ENCODE assay signal across 8 cellular contexts in the genomic region with DNA sequence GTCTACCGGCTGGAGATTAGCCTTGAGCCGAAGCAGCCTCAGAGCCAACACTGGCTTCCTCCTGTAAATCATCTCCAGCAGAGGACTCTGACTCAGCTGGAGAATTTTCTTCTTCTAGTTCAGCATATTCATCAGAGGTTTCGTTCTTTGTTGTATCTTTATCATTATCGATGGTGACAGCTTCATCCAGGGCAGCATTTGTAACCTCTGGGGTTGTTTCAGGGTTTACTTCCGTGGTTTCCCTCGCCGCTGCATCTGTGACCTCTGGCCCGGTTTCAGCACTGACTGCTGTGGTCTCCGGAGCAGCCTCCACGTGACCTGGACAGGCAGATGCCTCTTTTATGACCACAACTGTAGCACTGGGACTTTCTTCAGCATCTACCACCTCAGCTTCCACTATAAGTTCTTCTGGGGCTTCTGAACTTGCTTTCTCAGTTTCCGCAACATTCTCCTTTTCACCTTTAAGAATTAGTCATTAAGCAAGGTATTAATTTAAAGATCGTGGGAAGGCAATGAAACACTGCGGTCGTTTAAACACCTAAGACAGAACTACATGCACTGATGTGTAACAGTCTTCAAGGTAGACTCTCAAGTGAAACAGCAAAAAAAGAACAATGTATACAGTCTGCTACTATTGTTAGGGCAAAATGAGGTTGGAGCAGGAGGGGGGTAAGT. TPM values are rescaled to one million over a fixed set of nuclear protein-coding genes. Genes with fewer than 3 reads are reported as not detected.
DNase-seq lines count a peak whose midpoint lies in the region; ATAC-seq lines count a peak whose summit lies in the region.

No MANE protein-coding gene starts in this region.

- H3K4me3 ChIP-seq in duodenal mucosa (ENCODE audit: low read depth in 1 of 2, low read length in 2 of 2): peak overlapping the region; percentile 62 to 74
- H3K4me3 ChIP-seq in mesendoderm (ENCODE audit: low read length): no peak overlapping the region

- DNase-seq in NCI-H2227 (lab: John Stamatoyannopoulos, UW; ENCODE audit: unreplicated experiment) (peak; percentile 22), mesendoderm (peak; percentile 19), occipital lobe (lab: John Stamatoyannopoulos, UW) (no peak)
- DNase-seq in activated CD4-positive, alpha-beta T cell treated with anti-CD3 and anti-CD28 coated beads, Interleukin-2, amount 50 U/mL, for 48 hours: peak; percentile 85 to 90
- DNase-seq in stimulated activated CD8-positive, alpha-beta memory T cell treated with anti-CD3 and anti-CD28 coated beads, Interleukin-2, amount 100 ng/mL, for 48 hours (ENCODE audit: low read depth in 2 of 2): peak; percentile 77 to 78

- H3K56ac ChIP-seq in mesendoderm (ENCODE audit: low read length): no peak overlapping the region

- H3K4me1 ChIP-seq in duodenal mucosa (ENCODE audit: control insufficient read depth in 1 of 2, insufficient read depth in 2 of 2, low read length in 2 of 2) (peaks cover 6 to 7% of the 10 kb centered on the region in 2 donors), mesendoderm (ENCODE audit: control insufficient read depth, low read depth, low read length) (no peaks in the 10 kb centered on the region)

- no peak overlapping the region for H4K5ac ChIP-seq in mesendoderm (ENCODE audit: low read length)

- H3K18ac ChIP-seq in mesendoderm (ENCODE audit: low read length): no peak overlapping the region

- no peaks in the 10 kb centered on the region for H3K79me1 ChIP-seq in mesendoderm (ENCODE audit: low read length)

- H3K27ac ChIP-seq in duodenal mucosa (ENCODE audit: low read depth, low read length): no peak overlapping the region
- H3K27ac ChIP-seq in mesendoderm (ENCODE audit: low read depth, low read length): no peak overlapping the region

- no peak overlapping the region for H3K23ac ChIP-seq in mesendoderm (ENCODE audit: low read length)

- no peak overlapping the region for H3K4ac ChIP-seq in mesendoderm (ENCODE audit: low read depth, low read length)

- no peaks in the 10 kb centered on the region for H3K79me2 ChIP-seq in mesendoderm (ENCODE audit: control insufficient read depth, insufficient read depth, low read length)

- no peak overlapping the region for H2BK5ac ChIP-seq in mesendoderm (ENCODE audit: low read length)

- H3K4me2 ChIP-seq in mesendoderm (ENCODE audit: low read length): no peak overlapping the region

- no CpG with 5 or more reads among the region's 14 CpGs for WGBS in mesendoderm (ENCODE audit: extremely low coverage, insufficient coverage, low lambda C conversion rate)

- ATAC-seq in GM18498 (IDR thresholded peaks at IDR 0.05; ENCODE audit: unreplicated experiment): peak; percentile 97
- ATAC-seq in HG02678 (IDR thresholded peaks at IDR 0.05; ENCODE audit: unreplicated experiment): peak; percentile 97

- H3K36me3 ChIP-seq in duodenal mucosa (ENCODE audit: control insufficient read depth in 1 of 2, insufficient read depth in 2 of 2, low read length in 2 of 2) (no peaks in the 10 kb centered on the region), mesendoderm (ENCODE audit: control insufficient read depth, insufficient read depth, low read length) (no peaks in the 10 kb centered on the region)

- peak overlapping the region in 1 of 2 donors; percentile 34 for H3K9ac ChIP-seq in duodenal mucosa (ENCODE audit: low read depth in 1 of 2, low read length in 2 of 2)
- no peak overlapping the region for H3K9ac ChIP-seq in mesendoderm (ENCODE audit: low read length)

- no peaks in the 10 kb centered on the region for H3K9me3 ChIP-seq in duodenal mucosa (ENCODE audit: control insufficient read depth in 1 of 2, low read length in 2 of 2)

- H2BK120ac ChIP-seq in mesendoderm (ENCODE audit: low read depth, low read length): no peak overlapping the region

- H2BK15ac ChIP-seq in mesendoderm (replicated peaks; ENCODE audit: low read depth): no peak overlapping the region

- no peaks in the 10 kb centered on the region for H3K27me3 ChIP-seq in duodenal mucosa (ENCODE audit: control insufficient read depth in 1 of 2, insufficient read depth in 2 of 2, low read length in 2 of 2)
- no peaks in the 10 kb centered on the region for H3K27me3 ChIP-seq in mesendoderm (ENCODE audit: insufficient read depth, low read length, poor library complexity)

- H2AK5ac ChIP-seq in mesendoderm (ENCODE audit: low read length): no peak overlapping the region

- H4K8ac ChIP-seq in mesendoderm (ENCODE audit: low read depth, low read length): no peak overlapping the region

RNA-seq across cellular contexts. Expression of a gene that starts 13.3 kb away (rescaled TPM):
- polyA plus RNA-seq in mesendoderm (2013, experiment 1 of 2): 0.51 TPM
- 0.59 TPM for polyA plus RNA-seq in mesendoderm (2013, experiment 2 of 2)
- total RNA-seq in occipital lobe: 1.2 TPM

RNA-seq across cellular contexts. Expression of a gene that starts 34.6 kb away (rescaled TPM):
- 55.8 TPM for polyA plus RNA-seq in mesendoderm (2013, experiment 1 of 2)
- 53.5 TPM for polyA plus RNA-seq in mesendoderm (2013, experiment 2 of 2)
- total RNA-seq in occipital lobe: 52.7 TPM

RNA-seq across cellular contexts. Expression of a gene that starts 35.6 kb away (rescaled TPM):
- 194 TPM for polyA plus RNA-seq in mesendoderm (2013, experiment 1 of 2)
- polyA plus RNA-seq in mesendoderm (2013, experiment 2 of 2): 202 TPM
- 29.3 TPM for total RNA-seq in occipital lobe
